ENCODE assay signal across 1 cellular context in the genomic region with DNA sequence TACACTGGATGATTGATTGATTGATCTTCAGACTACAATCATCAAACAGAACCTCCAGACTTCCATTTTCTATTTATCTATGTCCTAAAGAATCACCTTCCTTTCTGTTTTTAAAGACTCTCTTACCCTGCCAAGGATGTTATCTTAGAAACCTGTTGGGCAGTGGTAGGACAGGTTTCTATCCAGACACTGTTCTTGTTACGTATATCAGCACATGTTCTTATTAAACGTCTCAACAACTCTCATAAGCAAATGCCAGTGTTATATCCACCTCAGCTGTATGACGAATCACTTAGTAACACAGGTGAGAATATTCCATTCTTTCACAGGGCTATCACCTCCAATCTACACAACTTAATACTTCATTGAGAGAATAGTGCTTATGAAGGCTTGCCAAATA.
TF ChIP-seq lines count a peak whose summit lies in the region.

No MANE protein-coding gene starts in this region.

TF ChIP-seq in H1, 55 proteins besides CTCF, POLR2A, EP300 and RAD21 (continued from another document):
- TF ChIP-seq, protein P1, sequence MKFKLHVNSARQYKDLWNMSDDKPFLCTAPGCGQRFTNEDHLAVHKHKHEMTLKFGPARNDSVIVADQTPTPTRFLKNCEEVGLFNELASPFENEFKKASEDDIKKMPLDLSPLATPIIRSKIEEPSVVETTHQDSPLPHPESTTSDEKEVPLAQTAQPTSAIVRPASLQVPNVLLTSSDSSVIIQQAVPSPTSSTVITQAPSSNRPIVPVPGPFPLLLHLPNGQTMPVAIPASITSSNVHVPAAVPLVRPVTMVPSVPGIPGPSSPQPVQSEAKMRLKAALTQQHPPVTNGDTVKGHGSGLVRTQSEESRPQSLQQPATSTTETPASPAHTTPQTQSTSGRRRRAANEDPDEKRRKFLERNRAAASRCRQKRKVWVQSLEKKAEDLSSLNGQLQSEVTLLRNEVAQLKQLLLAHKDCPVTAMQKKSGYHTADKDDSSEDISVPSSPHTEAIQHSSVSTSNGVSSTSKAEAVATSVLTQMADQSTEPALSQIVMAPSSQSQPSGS (IDR thresholded peaks at IDR 0.05; ENCODE audit: low read length), result no peak
- TF ChIP-seq GTF2F1 (IDR thresholded peaks at IDR 0.05; ENCODE audit: borderline replicate concordance, low read depth, low read length), result no peak
- no peak for TF ChIP-seq NRF1 (IDR thresholded peaks at IDR 0.05; ENCODE audit: low read depth, low read length)
- no peak for TF ChIP-seq JUN (IDR thresholded peaks at IDR 0.05; ENCODE audit: low read depth, low read length)
- TF ChIP-seq FOSL1 (IDR thresholded peaks at IDR 0.05; ENCODE audit: insufficient read depth, low read depth, low read length), result no peak
- no peak for TF ChIP-seq BACH1 (IDR thresholded peaks at IDR 0.05; ENCODE audit: low read length)
- TF ChIP-seq SP4 (IDR thresholded peaks at IDR 0.05; ENCODE audit: low read length), result no peak
